Comparison of ENCODE assay signal across 22 cellular contexts in the genomic region with DNA sequence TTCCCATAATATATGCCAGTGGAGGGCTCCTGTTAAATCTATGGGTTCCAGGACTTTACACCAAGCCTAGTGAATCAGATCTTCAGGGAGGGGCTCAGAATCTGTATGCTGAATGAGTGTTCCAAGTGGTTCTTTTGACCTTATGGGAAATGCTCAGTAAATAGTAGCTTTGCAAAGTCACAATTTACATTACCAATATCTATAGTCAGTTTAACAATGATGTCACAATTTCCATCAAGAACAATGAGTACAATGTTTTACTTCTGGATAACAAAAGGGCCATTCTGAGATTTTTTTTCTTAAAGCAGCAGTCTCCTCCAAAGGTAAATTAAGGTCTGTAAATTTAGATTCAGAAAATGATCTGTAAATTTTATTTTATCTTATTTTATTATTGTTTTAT. TPM values are rescaled to one million over a fixed set of nuclear protein-coding genes. Genes with fewer than 3 reads are reported as not detected.
DNase-seq lines count a peak whose midpoint lies in the region; FAIRE-seq lines count a peak whose summit lies in the region.
"Had no signal": no experiment of that assay in that cellular context is flagged by ENCODE, and none has a peak within 500 bp of the region (broad histone marks: within the 10 kb centered on the region; RNA-seq: fewer than 3 reads in every experiment).

No MANE protein-coding gene starts in this region.

- DNase-seq in SK-MEL-5 (ENCODE audit: low read depth, low spot score), result peak; percentile 37
- DNase-seq in dermis blood vessel endothelial cell, result peak; percentile 49
- DNase-seq in GM19239 (ENCODE audit: insufficient read length, low spot score), result no peak
- DNase-seq in dedifferentiated amniotic fluid mesenchymal stem cell (ENCODE audit: extremely low spot score), result no peak
- no peak for DNase-seq in NCI-H510A (lab: John Stamatoyannopoulos, UW)
- DNase-seq: ACHN; BE2C; CD4-positive, CD25-positive, alpha-beta regulatory T cell; CD8-positive, alpha-beta memory T cell; DMS153; DMS79; GDM1; GOT3; H7; HFFc6 had no signal

- no peaks in the 10 kb centered on the region for H3K36me3 ChIP-seq in mucosa of stomach (ENCODE audit: control insufficient read depth, insufficient read depth, low read length)
- H3K36me3 ChIP-seq: BE2C had no signal

- H3K4me3 ChIP-seq in mucosa of stomach (ENCODE audit: low read length), result peak overlapping the region; percentile 33

- peak overlapping the region; percentile 49 for H3K9ac ChIP-seq in mucosa of stomach (ENCODE audit: low read length)

- peaks cover 23% of the 10 kb centered on the region for H3K4me1 ChIP-seq in mucosa of stomach (ENCODE audit: control insufficient read depth, insufficient read depth, low read length)
- H3K4me1 ChIP-seq: BE2C had no signal

- peak overlapping the region; percentile 70 for H3K27ac ChIP-seq in temporal lobe (ENCODE audit: low read depth, low read length)
- H3K27ac ChIP-seq: HL-60 had no signal

- no peak for FAIRE-seq in GM19239 (lab: Jason Lieb, UNC)
- FAIRE-seq: A204.1, GM12892, GM18507, HTR-8/SVneo had no signal

- no peaks in the 10 kb centered on the region for H3K27me3 ChIP-seq in mucosa of stomach (ENCODE audit: control insufficient read depth, insufficient read depth, low read length)
- H3K27me3 ChIP-seq: BE2C had no signal

- no peaks in the 10 kb centered on the region for H3K9me3 ChIP-seq in mucosa of stomach (ENCODE audit: control insufficient read depth, low read length)
- H3K9me3 ChIP-seq: BE2C had no signal

- in situ Hi-C loops in SK-MEL-5 (cut with HindIII; ENCODE audit: low pct_unique_long_range_greater_than_20kb, low sequenced_read_pairs), result no loop called here

RNA-seq across cellular contexts. Expression of a gene that starts 50.9 kb away (rescaled TPM):
- 42.4 and 43.2 TPM in 2 replicates for total RNA-seq in SK-MEL-5 (2014; rRNA removed; shearing (Covaris generic))
- 31.6 and 36.8 TPM in 2 replicates for polyA plus RNA-seq in SK-MEL-5 (2015; cell fraction: cytosol; rRNA removed)
- 135 and 137 TPM in 2 replicates for polyA plus RNA-seq in SK-MEL-5 (2015; cell fraction: nucleus; rRNA removed)
- total RNA-seq in dermis blood vessel endothelial cell (31.1 and 49.4 TPM in 2 replicates), temporal lobe (33.9 TPM)

Comparison
In these comparisons a context has a peak if more than half of its experiments do, and no peak if none do; other contexts are left out.
1. DNase-seq: peak in SK-MEL-5 (single experiment) and dermis blood vessel endothelial cell (single experiment); none in GM19239 (single experiment), dedifferentiated amniotic fluid mesenchymal stem cell (single experiment) and NCI-H510A (single experiment).